In the genomic region with DNA sequence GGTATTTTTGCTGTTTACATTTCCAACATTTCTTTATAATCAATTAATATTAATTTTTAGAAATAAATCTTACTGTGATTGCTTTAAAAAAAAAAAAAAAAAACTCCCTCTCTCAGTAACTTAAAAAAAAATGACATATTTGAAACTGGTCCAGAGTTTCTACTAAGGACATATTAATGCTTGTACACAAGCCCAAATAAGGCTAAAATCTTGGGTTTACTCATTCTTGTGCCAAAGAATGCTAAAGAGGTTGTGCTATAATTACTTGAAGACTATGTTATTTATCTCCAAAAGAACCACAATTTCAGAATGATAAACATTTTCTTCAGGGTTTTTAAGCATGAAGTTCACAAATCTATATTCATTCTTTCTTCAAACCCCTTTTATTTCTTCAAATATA, we compare ENCODE assay signal across 16 cellular contexts. TPM values are rescaled to one million over a fixed set of nuclear protein-coding genes. Genes with fewer than 3 reads are reported as not detected.
DNase-seq lines count a peak whose midpoint lies in the region; ATAC-seq and TF ChIP-seq lines count a peak whose summit lies in the region.
"Had no signal": no experiment of that assay in that cellular context is flagged by ENCODE, and none has a peak within 500 bp of the region (broad histone marks: within the 10 kb centered on the region; RNA-seq: fewer than 3 reads in every experiment).

No MANE protein-coding gene starts in this region.

- H3K27ac Mint-ChIP-seq in mesothelial cell of epicardium, result peak overlapping the region; percentile 74
- H3K27ac Mint-ChIP-seq: activated CD4-positive, alpha-beta T cell treated with anti-CD3 and anti-CD28 coated beads for 36 hours had no signal

- no peak overlapping the region for H3K4me3 Mint-ChIP-seq in mesothelial cell of epicardium
- H3K4me3 Mint-ChIP-seq: activated CD4-positive, alpha-beta T cell treated with anti-CD3 and anti-CD28 coated beads for 36 hours had no signal

- peak overlapping the region; percentile 36 to 64 for H3K27ac ChIP-seq in breast epithelium
- H3K27ac ChIP-seq in mammary epithelial cell (ENCODE audit: insufficient read depth, low read depth, low read length), result no peak overlapping the region
- peak overlapping the region in 3 of 4 donors; percentile 21 to 63 (median 40) for H3K27ac ChIP-seq in upper lobe of left lung

- H3K4me2 ChIP-seq in mammary epithelial cell (ENCODE audit: insufficient read depth, low read depth, low read length), result no peak overlapping the region

- H3K27me3 ChIP-seq in breast epithelium (no peaks in the 10 kb centered on the region), mammary epithelial cell (ENCODE audit: insufficient read depth, low read length) (no peaks in the 10 kb centered on the region), upper lobe of left lung (no peaks in the 10 kb centered on the region)
- H3K27me3 ChIP-seq: suprapubic skin had no signal

- TF ChIP-seq EP300 in upper lobe of left lung (IDR thresholded peaks at IDR 0.05), result no peak

- intact Hi-C loops in breast epithelium (cut with DNase I; ENCODE audit: low total_unique reads) (no loop called here), mammary epithelial cell (cut with micrococcal nuclease) (no loop called here)

- no peaks in the 10 kb centered on the region for H3K9me3 ChIP-seq in breast epithelium
- no peaks in the 10 kb centered on the region for H3K9me3 ChIP-seq in mammary epithelial cell (replicated peaks; ENCODE audit: insufficient read depth, low read length)
- no peaks in the 10 kb centered on the region for H3K9me3 ChIP-seq in upper lobe of left lung
- H3K9me3 ChIP-seq: mucosa of descending colon, suprapubic skin had no signal

- no peaks in the 10 kb centered on the region for H3K9me3 Mint-ChIP-seq in mesothelial cell of epicardium

- no peak for ATAC-seq in upper lobe of left lung (ENCODE audit: low FRiP score in 2 of 2)
- ATAC-seq: activated CD4-positive, alpha-beta T cell treated with anti-CD3 and anti-CD28 coated beads for 36 hours; mucosa of descending colon had no signal

- no peak overlapping the region for H3K9ac ChIP-seq in mammary epithelial cell (ENCODE audit: insufficient read depth, low read length)

- peaks cover 19% of the 10 kb centered on the region for H3K36me3 Mint-ChIP-seq in mesothelial cell of epicardium

- H4K20me1 ChIP-seq in mammary epithelial cell (ENCODE audit: insufficient read depth, low read length), result no peaks in the 10 kb centered on the region

- H3K4me1 Mint-ChIP-seq in mesothelial cell of epicardium, result peaks cover 28% of the 10 kb centered on the region

- H3K4me3 ChIP-seq in breast epithelium (no peak overlapping the region), mammary epithelial cell (replicated peaks in 1 of 3; ENCODE audit: insufficient read depth in 1 of 3, low read depth in 2 of 3, low read length in 3 of 3) (no peak overlapping the region), choroid plexus epithelial cell (ENCODE audit: low read depth, low read length) (no peak overlapping the region), upper lobe of left lung (no peak overlapping the region)
- H3K4me3 ChIP-seq: mucosa of descending colon, suprapubic skin had no signal

- no peak overlapping the region for H2AFZ ChIP-seq in mammary epithelial cell (ENCODE audit: low read depth, low read length)

- DNase-seq in breast epithelium (ENCODE audit: low spot score in 2 of 2), result no peak
- DNase-seq in mammary epithelial cell, result no peak
- DNase-seq in choroid plexus epithelial cell (ENCODE audit: low read depth), result peak; percentile 79
- DNase-seq in mesothelial cell of epicardium (ENCODE audit: low spot score in 2 of 2, unreplicated experiment in 2 of 2), result no peak
- DNase-seq in upper lobe of left lung, result no peak
- DNase-seq in SW 1271 (lab: John Stamatoyannopoulos, UW), result no peak
- no peak for DNase-seq in NCI-H526 treated with DMSO at 0.1 percent for 48 hours (lab: John Stamatoyannopoulos, UW)
- no peak for DNase-seq in dermis blood vessel endothelial cell
- DNase-seq: ACHN; activated CD4-positive, alpha-beta T cell treated with anti-CD3 and anti-CD28 coated beads for 36 hours; activated effector memory CD4-positive, alpha-beta T cell treated with Interleukin-2 at 50 U/mL for 16 hours; DMS79 treated with DMSO at 0.1 percent for 48 hours; mucosa of descending colon; NCI-H1694 treated with DMSO at 0.1 percent for 48 hours; retina had no signal

- TF ChIP-seq POLR2A in breast epithelium (IDR thresholded peaks at IDR 0.05), result no peak
- no peak for TF ChIP-seq POLR2A in upper lobe of left lung (IDR thresholded peaks at IDR 0.05)

- H3K4me1 ChIP-seq in breast epithelium (peaks cover 0 to 5% of the 10 kb centered on the region in 2 donors), mammary epithelial cell (ENCODE audit: insufficient read depth, low read length) (peaks cover 5% of the 10 kb centered on the region), upper lobe of left lung (peaks cover 14 to 39% (median 18%) of the 10 kb centered on the region in 4 donors)

- no TSS peak for BruUV-seq in mammary epithelial cell (replicated peaks; lab: Mats Ljungman, UMichigan)

- TF ChIP-seq CTCF in breast epithelium (IDR thresholded peaks at IDR 0.05), result no peak
- no peak for TF ChIP-seq CTCF in mammary epithelial cell (conservative IDR thresholded peaks at IDR 0.05 in 1 of 2, IDR thresholded peaks at IDR 0.05 in 1 of 2; ENCODE audit: extremely low read depth in 1 of 2, insufficient read depth in 1 of 2, low read depth in 1 of 2, low read length in 2 of 2)
- no peak for TF ChIP-seq CTCF in choroid plexus epithelial cell (conservative IDR thresholded peaks at IDR 0.05; ENCODE audit: low read depth, low read length)
- TF ChIP-seq CTCF in mesothelial cell of epicardium (IDR thresholded peaks at IDR 0.05; ENCODE audit: unreplicated experiment), result no peak
- no peak for TF ChIP-seq CTCF in upper lobe of left lung (IDR thresholded peaks at IDR 0.05)

- no peaks in the 10 kb centered on the region for H3K36me3 ChIP-seq in breast epithelium
- peaks cover 11% of the 10 kb centered on the region for H3K36me3 ChIP-seq in mammary epithelial cell (ENCODE audit: insufficient read depth, low read length)
- H3K36me3 ChIP-seq in upper lobe of left lung, result peaks cover 4 to 41% (median 25%) of the 10 kb centered on the region in 4 donors

- in situ Hi-C loops in mammary epithelial cell (cut with MboI; ENCODE audit: low sequenced_read_pairs in 2 of 2), result no loop called here

- dilution Hi-C loops in mammary epithelial cell (cut with HindIII; ENCODE audit: low sequenced_read_pairs), result no loop called here

- peaks cover 44% of the 10 kb centered on the region for H3K79me2 ChIP-seq in mammary epithelial cell (ENCODE audit: insufficient read depth, low read length)

- CTCF ChIA-PET in mammary epithelial cell (lab: Charles Lee; ENCODE audit: low non-redundant PET), result no interaction called here

- no peaks in the 10 kb centered on the region for H3K27me3 Mint-ChIP-seq in mesothelial cell of epicardium (ENCODE audit: low read depth)
- H3K27me3 Mint-ChIP-seq: activated CD4-positive, alpha-beta T cell treated with anti-CD3 and anti-CD28 coated beads for 36 hours had no signal

RNA-seq across cellular contexts. Expression of a gene that starts 39.4 kb away (rescaled TPM):
- 10 to 100 TPM; 42.6 to 73.5 (median 66.9) TPM for total RNA-seq in breast epithelium
- total RNA-seq in mammary epithelial cell, result 10 to 100 TPM; 30.5 to 31.0 TPM
- polyA plus RNA-seq in mammary epithelial cell, result 10.3 TPM
- 5.6 TPM for polyA minus RNA-seq in mammary epithelial cell
- total RNA-seq in mesothelial cell of epicardium, result 67.8 to 72.1 TPM (median 71.1 TPM) in 3 replicates
- total RNA-seq in upper lobe of left lung, result 10 to 100 TPM; 19.0 to 85.9 (median 24.0) TPM
- total RNA-seq in dermis blood vessel endothelial cell, result 45.0 and 45.8 TPM in 2 replicates
